Comparison of ENCODE assay signal across 8 cellular contexts in the genomic region with DNA sequence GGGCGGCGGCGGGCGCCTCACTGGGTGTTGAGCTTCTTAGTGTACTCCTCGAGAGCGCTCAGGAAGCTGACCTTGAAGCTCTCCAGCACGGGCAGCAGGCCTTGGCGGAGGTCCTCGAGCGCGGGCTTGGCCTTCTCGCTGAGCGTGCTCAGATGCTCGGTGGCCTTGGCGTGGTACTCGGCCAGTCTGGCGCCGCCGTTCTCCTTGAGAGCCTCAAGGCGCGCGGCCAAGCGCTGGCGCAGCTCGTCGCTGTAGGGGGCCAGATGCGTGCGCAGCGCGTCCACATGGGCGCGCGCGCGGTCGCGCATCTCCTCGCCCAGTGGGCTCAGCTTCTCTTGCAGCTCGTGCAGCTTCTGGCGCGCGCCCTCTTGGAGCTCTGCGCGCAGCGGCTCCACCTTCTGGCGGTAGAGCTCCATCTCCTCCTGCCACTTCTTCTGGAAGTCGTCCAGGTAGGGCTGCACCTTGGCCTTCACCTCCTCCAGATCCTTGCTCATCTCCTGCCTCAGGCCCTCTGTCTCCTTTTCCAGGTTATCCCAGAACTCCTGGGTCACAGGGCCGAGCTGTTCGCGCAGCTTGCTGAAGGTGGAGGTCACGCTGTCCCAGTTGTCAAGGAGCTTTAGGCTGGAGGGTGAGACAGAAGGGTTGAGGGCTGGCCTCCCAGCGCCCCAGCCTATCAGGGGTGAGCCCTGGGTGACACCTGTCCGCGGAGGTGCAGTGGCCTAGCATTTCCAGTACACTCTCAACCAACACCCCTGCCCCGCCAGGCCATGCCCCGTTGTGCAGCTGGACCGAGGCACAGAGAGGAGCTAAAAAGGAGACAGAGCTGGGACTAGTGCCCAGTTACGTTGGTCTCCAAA. TPM values are rescaled to one million over a fixed set of nuclear protein-coding genes. Genes with fewer than 3 reads are reported as not detected.
A peak's percentile ranks its signal among the peaks of the same experiment; 100 is the strongest.
DNase-seq lines count a peak whose midpoint lies in the region; FAIRE-seq and TF ChIP-seq lines count a peak whose summit lies in the region.

No MANE protein-coding gene starts in this region.

- no peaks in the 10 kb centered on the region for H3K9me3 ChIP-seq in NT2/D1 (ENCODE audit: insufficient read depth, low read length)
- no peaks in the 10 kb centered on the region for H3K9me3 ChIP-seq in esophagus (ENCODE audit: control insufficient read depth in 2 of 2, insufficient read depth in 1 of 2, low read depth in 1 of 2, low read length in 1 of 2)
- H3K9me3 ChIP-seq in mucosa of rectum (ENCODE audit: control insufficient read depth in 2 of 2, low read length in 2 of 2) = no peaks in the 10 kb centered on the region

- H3K4me1 ChIP-seq in NT2/D1 (ENCODE audit: insufficient read depth, insufficient read length) = peaks cover 21% of the 10 kb centered on the region
- H3K4me1 ChIP-seq in esophagus (ENCODE audit: control insufficient read depth in 2 of 2, insufficient read depth in 2 of 2, low read length in 1 of 2) = peaks cover 4 to 6% of the 10 kb centered on the region in 2 donors
- H3K4me1 ChIP-seq in mucosa of rectum (ENCODE audit: control insufficient read depth in 2 of 2, insufficient read depth in 2 of 2, low read length in 2 of 2) = peaks cover 0 to 7% of the 10 kb centered on the region in 2 donors

- TF ChIP-seq CTCF in GM20000 (IDR thresholded peaks at IDR 0.05; ENCODE audit: extremely low read depth, missing control alignments) = peak; percentile 46

- H3K27me3 ChIP-seq in NT2/D1 (ENCODE audit: insufficient read depth, insufficient read length) (no peaks in the 10 kb centered on the region), esophagus (ENCODE audit: control insufficient read depth in 1 of 2, insufficient read depth in 2 of 2, low read length in 2 of 2) (no peaks in the 10 kb centered on the region), mucosa of rectum (ENCODE audit: control insufficient read depth in 2 of 2, insufficient read depth in 2 of 2, low read length in 2 of 2) (no peaks in the 10 kb centered on the region)

- H3K27ac ChIP-seq in esophagus (ENCODE audit: low read depth in 2 of 2, low read length in 1 of 2) (peak overlapping the region; percentile 31 to 43), mucosa of rectum (ENCODE audit: low read depth in 2 of 2, low read length in 2 of 2) (peak overlapping the region in 1 of 2 donors; percentile 64)

- H3K36me3 ChIP-seq in NT2/D1 (ENCODE audit: insufficient read depth, insufficient read length, low read length) (no peaks in the 10 kb centered on the region), esophagus (ENCODE audit: control insufficient read depth in 2 of 2, insufficient read depth in 2 of 2, low read length in 1 of 2) (no peaks in the 10 kb centered on the region), mucosa of rectum (ENCODE audit: control insufficient read depth in 2 of 2, insufficient read depth in 2 of 2, low read length in 2 of 2) (no peaks in the 10 kb centered on the region)

- 11% methylated on average over 58 of the region's 58 CpGs for WGBS in esophagus, 2 donors

- H3K9ac ChIP-seq in NT2/D1 (ENCODE audit: insufficient read length, low read depth) = peak overlapping the region; percentile 3
- H3K9ac ChIP-seq in mucosa of rectum (ENCODE audit: low read depth in 1 of 2, low read length in 2 of 2) = peak overlapping the region in 1 of 2 donors; percentile 41

- peak overlapping the region; percentile 26 for H3K4me3 ChIP-seq in NT2/D1 (ENCODE audit: insufficient read length, low read depth)
- peak overlapping the region; percentile 23 to 37 for H3K4me3 ChIP-seq in esophagus (ENCODE audit: low read depth in 1 of 2, low read length in 2 of 2)
- H3K4me3 ChIP-seq in mucosa of rectum (ENCODE audit: low read length in 2 of 2) = peak overlapping the region; percentile 59 to 63

- DNase-seq in COR-L47 (lab: John Stamatoyannopoulos, UW) (peak; percentile 95), GM20000 (ENCODE audit: low spot score) (peak; percentile 91), HTR-8/SVneo (ENCODE audit: insufficient read length, low spot score) (peak; percentile 79), NT2/D1 (ENCODE audit: low read depth, low spot score) (peak; percentile 73), activated T-cell treated with anti-CD3 and anti-CD28 coated beads for 48 hours (ENCODE audit: low read depth) (peak; percentile 83)
- DNase-seq in stimulated activated CD8-positive, alpha-beta memory T cell treated with anti-CD3 and anti-CD28 coated beads, Interleukin-4, amount 100 ng/mL, for 4 hours (ENCODE audit: low read depth in 2 of 2, low spot score in 1 of 2) = peak; percentile 35 to 58

- peak; percentile 82 for FAIRE-seq in HTR-8/SVneo (lab: Jason Lieb, UNC)

RNA-seq across cellular contexts. Expression of gene APOA1, which starts 1.4 kb away (rescaled TPM):
- polyA plus RNA-seq in esophagus = under 1 TPM; 0.08 to 0.10 TPM

RNA-seq across cellular contexts. Expression of gene APOC3, which starts 6.3 kb away (rescaled TPM):
- not detected for polyA plus RNA-seq in esophagus

RNA-seq across cellular contexts. Expression of gene APOA4, which starts 12.9 kb away (rescaled TPM):
- polyA plus RNA-seq in esophagus = under 1 TPM; 0.05 to 0.06 TPM

RNA-seq across cellular contexts. Expression of gene APOA5, which starts 44.3 kb away (rescaled TPM):
- not detected for polyA plus RNA-seq in esophagus

RNA-seq across cellular contexts. Expression of gene ZPR1, which starts 48.2 kb away (rescaled TPM):
- polyA plus RNA-seq in esophagus = 10 to 100 TPM in 1 of 2 donors, 1 to 10 TPM in 1; 9.9 to 24.4 TPM
